Comparison of ENCODE assay signal across 8 cellular contexts in genomic region chr6:3749390-3749978, GRCh38. TPM values are rescaled to one million over a fixed set of nuclear protein-coding genes. Genes with fewer than 3 reads are reported as not detected.
A peak's percentile ranks its signal among the peaks of the same experiment; 100 is the strongest.
DNase-seq lines count a peak whose midpoint lies in the region; ATAC-seq, FAIRE-seq and TF ChIP-seq lines count a peak whose summit lies in the region.

No MANE protein-coding gene starts in this region.

- TF ChIP-seq POLR2A in adrenal gland (IDR thresholded peaks at IDR 0.05), result no peak

- DNase-seq in HTR-8/SVneo (ENCODE audit: insufficient read length, low spot score), result no peak
- peak in 2 of 7 donors; percentile 19 to 21 for DNase-seq in adrenal gland
- DNase-seq in kidney epithelial cell (ENCODE audit: low read depth), result no peak
- no peak for DNase-seq in stimulated activated effector memory CD8-positive, alpha-beta T cell treated with anti-CD3 and anti-CD28 coated beads, Interleukin-12 subunit alpha, Interleukin-12 subunit beta, amount 100 ng/mL, for 72 hours (ENCODE audit: low spot score in 2 of 2)
- DNase-seq in HuH-7.5 (ENCODE audit: low spot score), result no peak

- peak overlapping the region; percentile 1 to 97 (median 87) for H3K27ac ChIP-seq in adrenal gland

- peak; percentile 66 for FAIRE-seq in HTR-8/SVneo (lab: Jason Lieb, UNC)

- H3K36me3 Mint-ChIP-seq in stimulated activated effector memory CD8-positive, alpha-beta T cell treated with anti-CD3 and anti-CD28 coated beads, Interleukin-12 subunit alpha, Interleukin-12 subunit beta, amount 100 ng/mL, for 72 hours, result no peaks in the 10 kb centered on the region

- H3K4me1 Mint-ChIP-seq in stimulated activated effector memory CD8-positive, alpha-beta T cell treated with anti-CD3 and anti-CD28 coated beads, Interleukin-12 subunit alpha, Interleukin-12 subunit beta, amount 100 ng/mL, for 72 hours, result peaks cover 32% of the 10 kb centered on the region

- H3K36me3 ChIP-seq in adrenal gland (replicated peaks in 1 of 2) (no peaks in the 10 kb centered on the region), kidney epithelial cell (ENCODE audit: control insufficient read depth, insufficient read depth, low read length) (no peaks in the 10 kb centered on the region)

- no peak for TF ChIP-seq CTCF in adrenal gland (IDR thresholded peaks at IDR 0.05)
- TF ChIP-seq CTCF in kidney epithelial cell (IDR thresholded peaks at IDR 0.05; ENCODE audit: insufficient read depth, low read length, poor library complexity, severe bottlenecking), result no peak

- peak overlapping the region in 2 of 4 donors; percentile 51 to 89 for H3K4me3 ChIP-seq in adrenal gland
- H3K4me3 ChIP-seq in kidney epithelial cell (ENCODE audit: low read depth, low read length), result peak overlapping the region; percentile 90

- WGBS in adrenal gland, 4 donors, result 60 to 77% (median 75%) methylated on average over 22 of the region's 22 CpGs

- H3K27me3 ChIP-seq in adrenal gland (no peaks in the 10 kb centered on the region), kidney epithelial cell (ENCODE audit: control insufficient read depth, insufficient read depth, low read length) (no peaks in the 10 kb centered on the region)

- H3K9me3 ChIP-seq in adrenal gland (replicated peaks in 1 of 3), result no peaks in the 10 kb centered on the region

- peak overlapping the region; percentile 61 for H3K4me3 Mint-ChIP-seq in stimulated activated effector memory CD8-positive, alpha-beta T cell treated with anti-CD3 and anti-CD28 coated beads, Interleukin-12 subunit alpha, Interleukin-12 subunit beta, amount 100 ng/mL, for 72 hours

- no peak overlapping the region for H3K27ac Mint-ChIP-seq in stimulated activated effector memory CD8-positive, alpha-beta T cell treated with anti-CD3 and anti-CD28 coated beads, Interleukin-12 subunit alpha, Interleukin-12 subunit beta, amount 100 ng/mL, for 72 hours

- ATAC-seq in stimulated activated effector memory CD8-positive, alpha-beta T cell treated with anti-CD3 and anti-CD28 coated beads, Interleukin-12 subunit alpha, Interleukin-12 subunit beta, amount 100 ng/mL, for 72 hours, result no peak
- ATAC-seq in GM21576 (IDR thresholded peaks at IDR 0.05; ENCODE audit: unreplicated experiment) (no peak), HG02678 (IDR thresholded peaks at IDR 0.05; ENCODE audit: unreplicated experiment) (no peak), GM21825 (IDR thresholded peaks at IDR 0.05; ENCODE audit: unreplicated experiment) (no peak)

- peaks cover 19 to 34% of the 10 kb centered on the region in 2 donors for H3K4me1 ChIP-seq in adrenal gland (replicated peaks in 1 of 2)

- intact Hi-C loops in adrenal gland (cut with DNase I), result loop anchor here (5.0 to 10.0 kb wide), 2 partner anchors 243 to 265 kb away; no protein-coding TSS in a partner anchor

- H3K9me3 Mint-ChIP-seq in stimulated activated effector memory CD8-positive, alpha-beta T cell treated with anti-CD3 and anti-CD28 coated beads, Interleukin-12 subunit alpha, Interleukin-12 subunit beta, amount 100 ng/mL, for 72 hours, result no peaks in the 10 kb centered on the region

RNA-seq across cellular contexts. Expression of gene PXDC1, which starts 2.0 kb away (rescaled TPM):
- total RNA-seq in adrenal gland (10 to 100 TPM; 15.7 to 46.7 (median 25.9) TPM), kidney epithelial cell (92.4 and 99.1 TPM in 2 replicates)
- 10 to 100 TPM; 12.9 to 36.3 (median 21.6) TPM for polyA plus RNA-seq in adrenal gland
